Comparison of ENCODE assay signal across 18 cellular contexts in genomic region chr11:111194789-111195188, GRCh38. TPM values are rescaled to one million over a fixed set of nuclear protein-coding genes. Genes with fewer than 3 reads are reported as not detected.
"Had no signal": no experiment of that assay in that cellular context is flagged by ENCODE, and none has a peak within 500 bp of the region (broad histone marks: within the 10 kb centered on the region; RNA-seq: fewer than 3 reads in every experiment).

No MANE protein-coding gene starts in this region.

- DNase-seq: activated CD4-positive, alpha-beta memory T cell treated with anti-CD3 and anti-CD28 coated beads for 36 hours; activated CD4-positive, alpha-beta T cell treated with anti-CD3 and anti-CD28 coated beads for 1 hour; activated CD8-positive, alpha-beta memory T cell treated with anti-CD3 and anti-CD28 coated beads, Interleukin-2, amount 50 U/mL, for 4 hours; dorsolateral prefrontal cortex; left colon; naive thymus-derived CD4-positive, alpha-beta T cell; nucleus accumbens; right cardiac atrium; stimulated activated CD4-positive, alpha-beta T cell treated with anti-CD3 and anti-CD28 coated beads, Interleukin-1b, Interleukin-23, amount 100 ng/mL, for 48 hours; stimulated activated naive B cell treated with anti-CD40 and anti-IgM and Interleukin-4, amounts not matched to agents 10 μg/mL and 1 μg/mL and 100 μg/mL, for 72 hours had no signal

- H3K36me3 ChIP-seq: ascending aorta, tibial nerve, vagina had no signal

- H3K27me3 Mint-ChIP-seq: stimulated activated naive B cell treated with anti-CD40 and anti-IgM and Interleukin-4, amounts not matched to agents 10 μg/mL and 1 μg/mL and 100 μg/mL, for 72 hours had no signal

- H3K9me3 Mint-ChIP-seq: activated CD4-positive, alpha-beta memory T cell treated with anti-CD3 and anti-CD28 coated beads for 36 hours had no signal

- FAIRE-seq: bronchial epithelial cell had no signal

- H3K9me3 ChIP-seq: ascending aorta, vagina had no signal

- H3K27ac Mint-ChIP-seq: activated CD4-positive, alpha-beta memory T cell treated with anti-CD3 and anti-CD28 coated beads for 36 hours; naive thymus-derived CD4-positive, alpha-beta T cell; progenitor cell of endocrine pancreas had no signal

- H3K4me3 Mint-ChIP-seq: activated CD4-positive, alpha-beta memory T cell treated with anti-CD3 and anti-CD28 coated beads for 36 hours; naive thymus-derived CD4-positive, alpha-beta T cell; stimulated activated naive B cell treated with anti-CD40 and anti-IgM and Interleukin-4, amounts not matched to agents 10 μg/mL and 1 μg/mL and 100 μg/mL, for 72 hours had no signal

- H3K27me3 ChIP-seq: ascending aorta, tibial nerve, vagina had no signal

- H3K4me1 ChIP-seq: ascending aorta, tibial nerve, vagina had no signal

- ATAC-seq: left colon; naive thymus-derived CD4-positive, alpha-beta T cell; right cardiac atrium had no signal

- H3K36me3 Mint-ChIP-seq: activated CD4-positive, alpha-beta memory T cell treated with anti-CD3 and anti-CD28 coated beads for 36 hours; naive thymus-derived CD4-positive, alpha-beta T cell had no signal

- H3K4me1 Mint-ChIP-seq: naive thymus-derived CD4-positive, alpha-beta T cell had no signal

- H3K4me3 ChIP-seq: ascending aorta, dorsolateral prefrontal cortex, tibial nerve, vagina had no signal

- H3K27ac ChIP-seq: ascending aorta, dorsolateral prefrontal cortex, tibial nerve, vagina had no signal

RNA-seq across cellular contexts. Expression of gene POU2AF2, which starts 50.7 kb away (rescaled TPM):
- total RNA-seq: activated CD4-positive, alpha-beta memory T cell treated with anti-CD3 and anti-CD28 coated beads for 36 hours; ascending aorta; bronchial epithelial cell; chondrocyte; dorsolateral prefrontal cortex; lung microvascular endothelial cell; mononuclear cell; naive thymus-derived CD4-positive, alpha-beta T cell; progenitor cell of endocrine pancreas; right cardiac atrium; vagina had no signal
- polyA plus RNA-seq: naive thymus-derived CD4-positive, alpha-beta T cell; right cardiac atrium had no signal
